ENCODE assay signal across 21 cellular contexts in the genomic region with DNA sequence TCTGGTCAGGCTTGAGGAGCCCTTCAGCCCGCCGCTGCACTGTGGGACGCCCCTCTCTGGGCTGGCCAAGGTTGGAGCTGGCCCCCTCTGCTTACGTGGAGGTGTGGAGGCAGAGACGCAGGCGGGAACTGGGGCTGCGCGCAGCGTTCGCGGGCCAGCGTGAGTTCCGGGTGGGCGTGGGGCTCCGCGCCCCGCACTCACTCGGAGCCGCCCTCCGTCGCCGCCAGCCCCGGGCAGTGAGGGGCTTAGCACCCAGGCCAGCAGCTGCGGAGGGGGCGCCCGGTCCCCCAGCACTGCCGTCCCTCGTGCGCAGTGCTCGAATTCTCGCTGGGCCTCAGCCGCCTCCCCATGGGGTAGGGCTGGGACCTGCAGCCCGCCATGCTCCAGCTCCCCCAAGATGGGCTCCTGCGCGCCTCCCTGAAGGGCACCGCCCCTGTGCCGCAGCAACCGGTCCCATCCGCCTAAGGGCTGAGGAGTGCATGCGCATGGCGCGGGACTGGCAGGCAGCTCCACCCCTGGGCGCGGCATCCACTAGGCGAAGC.
A peak's percentile ranks its signal among the peaks of the same experiment; 100 is the strongest.
DNase-seq lines count a peak whose midpoint lies in the region; ATAC-seq, FAIRE-seq and TF ChIP-seq lines count a peak whose summit lies in the region.
"Had no signal": no experiment of that assay in that cellular context is flagged by ENCODE, and none has a peak within 500 bp of the region (broad histone marks: within the 10 kb centered on the region; RNA-seq: fewer than 3 reads in every experiment).

No MANE protein-coding gene starts in this region.

- TF ChIP-seq POLR2A in tibial nerve (IDR thresholded peaks at IDR 0.05) = no peak

- no peaks in the 10 kb centered on the region for H3K27me3 ChIP-seq in right cardiac atrium (ENCODE audit: control insufficient read depth, insufficient read depth)
- no peaks in the 10 kb centered on the region for H3K27me3 ChIP-seq in naive thymus-derived CD4-positive, alpha-beta T cell (ENCODE audit: control insufficient read depth in 2 of 2, insufficient read depth in 2 of 2, low read length in 2 of 2)
- H3K27me3 ChIP-seq in tibial nerve = no peaks in the 10 kb centered on the region

- no peaks in the 10 kb centered on the region for H3K9me3 ChIP-seq in right cardiac atrium (ENCODE audit: control insufficient read depth, low read length)
- no peaks in the 10 kb centered on the region for H3K9me3 ChIP-seq in naive thymus-derived CD4-positive, alpha-beta T cell (ENCODE audit: control insufficient read depth in 2 of 3, low read length in 3 of 3)
- H3K9me3 ChIP-seq in tibial nerve = peaks cover 0 to 8% (median 1%) of the 10 kb centered on the region in 4 donors

- POLR2A ChIA-PET in naive thymus-derived CD4-positive, alpha-beta T cell (lab: Charles Lee) = no interaction called here

- H3K4me1 Mint-ChIP-seq in central memory CD8-positive, alpha-beta T cell = peaks cover 5% of the 10 kb centered on the region
- no peaks in the 10 kb centered on the region for H3K4me1 Mint-ChIP-seq in naive thymus-derived CD4-positive, alpha-beta T cell
- H3K4me1 Mint-ChIP-seq: naive B cell had no signal

- TF ChIP-seq CTCF in tibial nerve (IDR thresholded peaks at IDR 0.05) = no peak

- 90% methylated on average over 45 of the region's 45 CpGs for WGBS in right cardiac atrium
- WGBS in tibial nerve, 2 donors = 96% methylated on average over 36 to 45 of the region's 45 CpGs

- H3K27ac ChIP-seq in right cardiac atrium (ENCODE audit: low read length) (no peak overlapping the region), tibial nerve (no peak overlapping the region)
- no peak overlapping the region for H3K27ac ChIP-seq in naive thymus-derived CD4-positive, alpha-beta T cell (ENCODE audit: low read depth, low read length)
- H3K27ac ChIP-seq: left ventricle myocardium inferior, SK-N-MC had no signal

- ATAC-seq in right cardiac atrium (peak in 1 of 2 donors; percentile 24), left ventricle myocardium superior (no peak)
- peak; percentile 73 for ATAC-seq in central memory CD8-positive, alpha-beta T cell (replicated peaks; ENCODE audit: extremely low read depth, poor library complexity, severe bottlenecking)
- ATAC-seq in naive thymus-derived CD4-positive, alpha-beta T cell = peak; percentile 83
- ATAC-seq: GM12878 had no signal

- H3K36me3 Mint-ChIP-seq in central memory CD8-positive, alpha-beta T cell (ENCODE audit: insufficient read depth) = no peaks in the 10 kb centered on the region
- peaks cover 0 to 4% (median 0%) of the 10 kb centered on the region in 5 donors for H3K36me3 Mint-ChIP-seq in naive thymus-derived CD4-positive, alpha-beta T cell
- H3K36me3 Mint-ChIP-seq: naive B cell had no signal

- peaks cover 9% of the 10 kb centered on the region for H3K9me3 Mint-ChIP-seq in central memory CD8-positive, alpha-beta T cell
- H3K9me3 Mint-ChIP-seq in naive thymus-derived CD4-positive, alpha-beta T cell = peaks cover 0 to 22% (median 7%) of the 10 kb centered on the region in 11 donors

- H3K27me3 Mint-ChIP-seq in central memory CD8-positive, alpha-beta T cell = no peaks in the 10 kb centered on the region
- no peaks in the 10 kb centered on the region for H3K27me3 Mint-ChIP-seq in naive thymus-derived CD4-positive, alpha-beta T cell
- H3K27me3 Mint-ChIP-seq: naive B cell had no signal

- H3K36me3 ChIP-seq in naive thymus-derived CD4-positive, alpha-beta T cell (ENCODE audit: control insufficient read depth in 2 of 3, insufficient read depth in 3 of 3, low read length in 3 of 3) = no peaks in the 10 kb centered on the region
- no peaks in the 10 kb centered on the region for H3K36me3 ChIP-seq in tibial nerve
- H3K36me3 ChIP-seq: left ventricle myocardium inferior had no signal

- H3K4me3 ChIP-seq in right cardiac atrium (ENCODE audit: low read length) (no peak overlapping the region), tibial nerve (no peak overlapping the region)
- H3K4me3 ChIP-seq in naive thymus-derived CD4-positive, alpha-beta T cell (ENCODE audit: low read length) = no peak overlapping the region
- H3K4me3 ChIP-seq: GM12878, left ventricle myocardium inferior, SK-N-MC had no signal

- DNase-seq in right cardiac atrium (peak in 2 of 3 donors; percentile 45 to 48), left ventricle myocardium superior (no peak), urothelium cell line (ENCODE audit: low spot score) (peak; percentile 56), hypothalamus (lab: John Stamatoyannopoulos, UW) (no peak), OCI-M1 (lab: John Stamatoyannopoulos, UW) (no peak), tibial nerve (ENCODE audit: low spot score in 2 of 2) (no peak)
- peak in 1 of 2 donors; percentile 13 for DNase-seq in central memory CD8-positive, alpha-beta T cell (ENCODE audit: low spot score in 2 of 2)
- peak in 2 of 9 donors; percentile 2 to 14 for DNase-seq in naive thymus-derived CD4-positive, alpha-beta T cell
- DNase-seq: activated CD4-positive, alpha-beta T cell treated with anti-CD3 and anti-CD28 coated beads for 48 hours; activated T-cell treated with anti-CD3 and anti-CD28 coated beads, Interleukin-2, amount 50 U/mL, for 1 hour; cerebellar nuclear complex; foreskin fibroblast; H7; left ventricle myocardium inferior; naive B cell; NCI-H2029; NCI-H526 treated with DMSO at 0.1 percent for 48 hours; stimulated activated CD4-positive, alpha-beta T cell treated with anti-CD3 and anti-CD28 coated beads, Interleukin-15, amount 100 ng/mL, for 24 hours had no signal

- no peak for FAIRE-seq in urothelium cell line (lab: Jason Lieb, UNC)
- FAIRE-seq: endometrium, GM12878 had no signal

- peak overlapping the region; percentile 12 for H3K4me3 Mint-ChIP-seq in central memory CD8-positive, alpha-beta T cell
- peak overlapping the region in 1 of 10 donors; percentile 36 for H3K4me3 Mint-ChIP-seq in naive thymus-derived CD4-positive, alpha-beta T cell
- H3K4me3 Mint-ChIP-seq: naive B cell had no signal

- no peak overlapping the region for H3K27ac Mint-ChIP-seq in central memory CD8-positive, alpha-beta T cell (ENCODE audit: low read depth)
- H3K27ac Mint-ChIP-seq in naive thymus-derived CD4-positive, alpha-beta T cell = no peak overlapping the region
- H3K27ac Mint-ChIP-seq: naive B cell had no signal

- no peak for TF ChIP-seq EP300 in tibial nerve (IDR thresholded peaks at IDR 0.05)

- H3K4me1 ChIP-seq in right cardiac atrium (ENCODE audit: control insufficient read depth, insufficient read depth, low read length) = no peaks in the 10 kb centered on the region
- H3K4me1 ChIP-seq in naive thymus-derived CD4-positive, alpha-beta T cell (ENCODE audit: control insufficient read depth in 2 of 2, insufficient read depth in 2 of 2, low read length in 2 of 2) = no peaks in the 10 kb centered on the region
- no peaks in the 10 kb centered on the region for H3K4me1 ChIP-seq in tibial nerve
- H3K4me1 ChIP-seq: left ventricle myocardium inferior had no signal

- CTCF ChIA-PET in naive thymus-derived CD4-positive, alpha-beta T cell (lab: Charles Lee) = no interaction called here

- intact Hi-C loops in right cardiac atrium (cut with DNase I) (no loop called here), left ventricle myocardium superior (cut with micrococcal nuclease) (no loop called here)
- intact Hi-C loops in naive thymus-derived CD4-positive, alpha-beta T cell (cut with micrococcal nuclease) = no loop called here

Comparison
In these comparisons a context has a peak if more than half of its experiments do, and no peak if none do; other contexts are left out.
1. DNase-seq: peak in right cardiac atrium (2 of 3) and urothelium cell line (single experiment); none in left ventricle myocardium superior (single experiment), hypothalamus (0 of 51), OCI-M1 (single experiment) and tibial nerve (0 of 2).